Comparison of ENCODE assay signal across 19 cellular contexts in genomic region chr16:89759742-89760366, GRCh38. TPM values are rescaled to one million over a fixed set of nuclear protein-coding genes. Genes with fewer than 3 reads are reported as not detected.
A peak's percentile ranks its signal among the peaks of the same experiment; 100 is the strongest.
DNase-seq lines count a peak whose midpoint lies in the region; ATAC-seq, FAIRE-seq and TF ChIP-seq lines count a peak whose summit lies in the region.
"Had no signal": no experiment of that assay in that cellular context is flagged by ENCODE, and none has a peak within 500 bp of the region (broad histone marks: within the 10 kb centered on the region; RNA-seq: fewer than 3 reads in every experiment).

No MANE protein-coding gene starts in this region.

- H3K79me1 ChIP-seq in H1 (ENCODE audit: low read depth, low read length): peaks cover 2% of the 10 kb centered on the region; the same call in 1 of the 2 replicates

- no peaks in the 10 kb centered on the region for H3K9me2 ChIP-seq in Karpas-422 (replicated peaks; ENCODE audit: insufficient read depth, low read length)

- H2BK12ac ChIP-seq in H1 (ENCODE audit: low read depth, low read length): no peak overlapping the region

- 93% methylated on average over 26 of the region's 26 CpGs; no CpG with 5 or more reads in 1 of the 2 experiments for WGBS in H1 (ENCODE audit: extremely low coverage in 1 of 2, insufficient coverage in 1 of 2, insufficient read length in 1 of 2, insufficient replicate concordance in 2 of 2, low coverage in 1 of 2, low lambda C conversion rate in 2 of 2, missing lambda C conversion rate in 1 of 2), 2 experiments

- H4K5ac ChIP-seq in H1 (ENCODE audit: insufficient read length, low read depth, low read length): no peak overlapping the region

- H3K23ac ChIP-seq in H1 (ENCODE audit: insufficient read length): no peak overlapping the region

- ATAC-seq in stimulated activated effector memory CD8-positive, alpha-beta T cell treated with anti-CD3 and anti-CD28 coated beads, Interleukin-12 subunit alpha, Interleukin-12 subunit beta, amount 100 ng/mL, for 72 hours: no peak
- ATAC-seq: left ventricle myocardium superior had no signal

- H2BK15ac ChIP-seq in H1 (ENCODE audit: low read length): no peak overlapping the region

- no peak overlapping the region for H2AFZ ChIP-seq in Karpas-422 (ENCODE audit: low read length)
- no peak overlapping the region for H2AFZ ChIP-seq in H1 (ENCODE audit: low read length)
- H2AFZ ChIP-seq: PC-9 had no signal

- H3K79me2 ChIP-seq in Karpas-422 (ENCODE audit: low read length) (peaks cover 5% of the 10 kb centered on the region; the same call in 1 of the 2 replicates), H1 (ENCODE audit: control insufficient read depth in 1 of 2, insufficient read depth in 2 of 2, low read length in 2 of 2) (no peaks in the 10 kb centered on the region)

- H3K14ac ChIP-seq in H1 (ENCODE audit: insufficient read length): no peak overlapping the region

- H3K23me2 ChIP-seq in H1 (ENCODE audit: low read depth, low read length): no peaks in the 10 kb centered on the region

- no peak for TF ChIP-seq EP300 in H1 (IDR thresholded peaks at IDR 0.05; ENCODE audit: borderline replicate concordance in 1 of 2, low read depth in 2 of 2, low read length in 2 of 2)

- peak overlapping the region; percentile 31; the same call in 1 of the 2 replicates for H4K8ac ChIP-seq in H1 (ENCODE audit: extremely low read depth, insufficient read depth, low read length)

- no peak overlapping the region for H2AK5ac ChIP-seq in H1 (ENCODE audit: low read depth, low read length)

- no peak overlapping the region for H2BK120ac ChIP-seq in H1 (replicated peaks; ENCODE audit: low read depth, low read length)

- POLR2A ChIA-PET in H1 (lab: Charles Lee; ENCODE audit: partially characterized antibody): interaction anchor here (1.5 kb wide), 1 partner anchor 18 kb away, joined by 3 read pairs; no protein-coding TSS in a partner anchor

- no peaks in the 10 kb centered on the region for H3K9me3 Mint-ChIP-seq in activated naive CD4-positive, alpha-beta T cell treated with anti-CD3 and anti-CD28 coated beads, Interleukin-2, amount 10 ng/mL, durations not matched to agents 7 days and 5 days
- no peaks in the 10 kb centered on the region for H3K9me3 Mint-ChIP-seq in stimulated activated effector memory CD8-positive, alpha-beta T cell treated with anti-CD3 and anti-CD28 coated beads, Interleukin-12 subunit alpha, Interleukin-12 subunit beta, amount 100 ng/mL, for 72 hours

- H3K4me1 ChIP-seq in Karpas-422 (ENCODE audit: low read length) (peaks cover 6% of the 10 kb centered on the region), H1 (replicated peaks in 1 of 4; ENCODE audit: control insufficient read depth in 3 of 4, insufficient read depth in 4 of 4, low read length in 3 of 4) (no peaks in the 10 kb centered on the region)

- no peaks in the 10 kb centered on the region for H3K27me3 ChIP-seq in Karpas-422 (ENCODE audit: low read length)
- H3K27me3 ChIP-seq in H1 (replicated peaks in 1 of 4; ENCODE audit: control insufficient read depth in 3 of 4, extremely low read depth in 1 of 4, insufficient read depth in 3 of 4, low read length in 3 of 4): no peaks in the 10 kb centered on the region

- H3K9me3 ChIP-seq in Karpas-422 (ENCODE audit: low read length): no peaks in the 10 kb centered on the region
- H3K9me3 ChIP-seq in H1 (ENCODE audit: insufficient read depth in 2 of 2, low read depth in 1 of 2, low read length in 1 of 2): no peaks in the 10 kb centered on the region

- no peak overlapping the region for H3K18ac ChIP-seq in H1 (ENCODE audit: extremely low read depth, low read length)

- H3K56ac ChIP-seq in H1 (replicated peaks; ENCODE audit: insufficient read length, low read depth, low read length): no peak overlapping the region

- H3K4me3 Mint-ChIP-seq in activated naive CD4-positive, alpha-beta T cell treated with anti-CD3 and anti-CD28 coated beads, Interleukin-2, amount 10 ng/mL, durations not matched to agents 7 days and 5 days: no peak overlapping the region
- peak overlapping the region; percentile 66 for H3K4me3 Mint-ChIP-seq in stimulated activated effector memory CD8-positive, alpha-beta T cell treated with anti-CD3 and anti-CD28 coated beads, Interleukin-12 subunit alpha, Interleukin-12 subunit beta, amount 100 ng/mL, for 72 hours

- no peak for TF ChIP-seq RAD21 in H1 (IDR thresholded peaks at IDR 0.05 in 1 of 2, conservative IDR thresholded peaks at IDR 0.05 in 1 of 2; ENCODE audit: low read depth in 2 of 2, low read length in 2 of 2)

- no peaks in the 10 kb centered on the region for H4K20me1 ChIP-seq in Karpas-422 (ENCODE audit: insufficient read depth, low read depth, low read length)
- peaks cover under 1 to 8% of the 10 kb centered on the region in 2 experiments for H4K20me1 ChIP-seq in H1 (replicated peaks in 1 of 2; ENCODE audit: control insufficient read depth in 1 of 2, insufficient read depth in 2 of 2, low read length in 2 of 2)

- CTCF ChIA-PET in activated naive CD4-positive, alpha-beta T cell treated with anti-CD3 and anti-CD28 coated beads, Interleukin-2, amount 10 ng/mL, durations not matched to agents 7 days and 5 days (lab: Charles Lee): no interaction called here
- CTCF ChIA-PET in H1 (lab: Charles Lee; ENCODE audit: partially characterized antibody): interaction anchor here (1.2 kb wide), 1 partner anchor 54 kb away, joined by 4 read pairs; no protein-coding TSS in a partner anchor

- no peak for TF ChIP-seq POLR2A in H1 (IDR thresholded peaks at IDR 0.05; ENCODE audit: control extremely low read depth in 1 of 2, low read depth in 2 of 2, low read length in 2 of 2)

- TF ChIP-seq CTCF in H1 (IDR thresholded peaks at IDR 0.05; ENCODE audit: control extremely low read depth in 1 of 3, insufficient read depth in 1 of 3, low read depth in 1 of 3, low read length in 3 of 3): no peak

- H3K4me3 ChIP-seq in Karpas-422 (ENCODE audit: low read length) (no peak overlapping the region), H1 (ENCODE audit: extremely low read depth in 1 of 4, insufficient read depth in 2 of 4, low read depth in 3 of 4, low read length in 4 of 4) (no peak overlapping the region)
- H3K4me3 ChIP-seq: PC-9, SK-N-MC had no signal

- H3K27ac Mint-ChIP-seq in activated naive CD4-positive, alpha-beta T cell treated with anti-CD3 and anti-CD28 coated beads, Interleukin-2, amount 10 ng/mL, durations not matched to agents 7 days and 5 days: peak overlapping the region; percentile 92
- peak overlapping the region; percentile 87 for H3K27ac Mint-ChIP-seq in stimulated activated effector memory CD8-positive, alpha-beta T cell treated with anti-CD3 and anti-CD28 coated beads, Interleukin-12 subunit alpha, Interleukin-12 subunit beta, amount 100 ng/mL, for 72 hours

- H4K91ac ChIP-seq in H1 (replicated peaks; ENCODE audit: insufficient read length, low read length): no peak overlapping the region

- peaks cover 53% of the 10 kb centered on the region for H3K36me3 Mint-ChIP-seq in activated naive CD4-positive, alpha-beta T cell treated with anti-CD3 and anti-CD28 coated beads, Interleukin-2, amount 10 ng/mL, durations not matched to agents 7 days and 5 days
- peaks cover 99% of the 10 kb centered on the region for H3K36me3 Mint-ChIP-seq in stimulated activated effector memory CD8-positive, alpha-beta T cell treated with anti-CD3 and anti-CD28 coated beads, Interleukin-12 subunit alpha, Interleukin-12 subunit beta, amount 100 ng/mL, for 72 hours

- FAIRE-seq in H1 (lab: Jason Lieb, UNC): no peak
- FAIRE-seq: GM18507 had no signal

- H3K4ac ChIP-seq in H1 (replicated peaks; ENCODE audit: insufficient read length, low read depth, low read length): no peak overlapping the region

- H2BK20ac ChIP-seq in H1 (ENCODE audit: low read length): no peak overlapping the region

- H3K27ac ChIP-seq in Karpas-422 (ENCODE audit: low read length) (no peak overlapping the region), H1 (ENCODE audit: low read depth, low read length) (no peak overlapping the region)
- H3K27ac ChIP-seq: PC-9, SK-N-MC had no signal

- H3K4me2 ChIP-seq in Karpas-422 (ENCODE audit: low read depth, low read length, poor library complexity, severe bottlenecking): no peak overlapping the region
- no peak overlapping the region for H3K4me2 ChIP-seq in H1 (ENCODE audit: insufficient read depth in 1 of 2, low read depth in 2 of 2, low read length in 2 of 2)
- H3K4me2 ChIP-seq: PC-9 had no signal

- H3K9ac ChIP-seq in Karpas-422 (ENCODE audit: low read length) (no peak overlapping the region), H1 (replicated peaks in 1 of 4; ENCODE audit: extremely low read depth in 1 of 4, low read depth in 3 of 4, low read length in 3 of 4) (no peak overlapping the region)

- H2BK5ac ChIP-seq in H1 (ENCODE audit: low read depth, low read length): no peak overlapping the region

- H3K27me3 Mint-ChIP-seq in activated naive CD4-positive, alpha-beta T cell treated with anti-CD3 and anti-CD28 coated beads, Interleukin-2, amount 10 ng/mL, durations not matched to agents 7 days and 5 days: no peaks in the 10 kb centered on the region

- DNase-seq in activated naive CD4-positive, alpha-beta T cell treated with anti-CD3 and anti-CD28 coated beads, Interleukin-2, amount 10 ng/mL, durations not matched to agents 7 days and 5 days: no peak
- DNase-seq in activated naive CD4-positive, alpha-beta T cell (lab: John Stamatoyannopoulos, UW): no peak
- DNase-seq in Karpas-422 (peak; percentile 36), H1 (ENCODE audit: low read depth in 1 of 2, low spot score in 2 of 2) (no peak), NCI-H2171 treated with DMSO at 0.1 percent for 48 hours (lab: John Stamatoyannopoulos, UW) (no peak), dedifferentiated amniotic fluid mesenchymal stem cell (ENCODE audit: extremely low spot score) (no peak), DMS 273 (lab: John Stamatoyannopoulos, UW; ENCODE audit: unreplicated experiment) (no peak)
- DNase-seq in stimulated activated effector memory CD8-positive, alpha-beta T cell treated with anti-CD3 and anti-CD28 coated beads, Interleukin-12 subunit alpha, Interleukin-12 subunit beta, amount 100 ng/mL, for 72 hours (ENCODE audit: low spot score in 2 of 2): no peak
- DNase-seq: activated CD4-positive, CD25-positive, alpha-beta regulatory T cell; activated T-cell treated with anti-CD3 and anti-CD28 coated beads, Interleukin-2, amount 50 U/mL, for 48 hours; DMS153; left ventricle myocardium superior; NCI-H187; NCI-H524; PC-9; stimulated activated CD8-positive, alpha-beta memory T cell treated with anti-CD3 and anti-CD28 coated beads, Interleukin-4, amount 100 ng/mL, for 48 hours; trophoblast cell had no signal

- peaks cover 33% of the 10 kb centered on the region for H3K4me1 Mint-ChIP-seq in activated naive CD4-positive, alpha-beta T cell treated with anti-CD3 and anti-CD28 coated beads, Interleukin-2, amount 10 ng/mL, durations not matched to agents 7 days and 5 days
- H3K4me1 Mint-ChIP-seq in stimulated activated effector memory CD8-positive, alpha-beta T cell treated with anti-CD3 and anti-CD28 coated beads, Interleukin-12 subunit alpha, Interleukin-12 subunit beta, amount 100 ng/mL, for 72 hours: peaks cover 46% of the 10 kb centered on the region

- peaks cover 26% of the 10 kb centered on the region for H3K36me3 ChIP-seq in Karpas-422 (ENCODE audit: insufficient read depth, low read length)
- peaks cover 25 to 74% (median 54%) of the 10 kb centered on the region in 4 experiments for H3K36me3 ChIP-seq in H1 (ENCODE audit: control insufficient read depth in 2 of 4, insufficient read depth in 4 of 4, low read length in 3 of 4)

RNA-seq across cellular contexts. Expression of gene ZNF276, which starts 38.5 kb away (rescaled TPM):
- total RNA-seq in Karpas-422 (2014; rRNA removed; shearing (Covaris generic); ENCODE audit: low replicate concordance): 21.8 and 41.5 TPM in 2 replicates
- total RNA-seq in H1 (2021; fragmentation: NEBNext Ultra II Directional; extraction: Animal tissue kit (Norgen Biotek cat#: 25700)): 9.3 and 9.6 TPM in 2 replicates
- polyA plus RNA-seq in H1 (2011; rRNA removed): 6.4 and 10.0 TPM in 2 replicates
- polyA plus RNA-seq in H1 (2011; cell fraction: cytosol; rRNA removed): 8.0 TPM
- polyA plus RNA-seq in H1 (2011; cell fraction: nucleus; rRNA removed): 32.3 TPM
- 7.8 to 13.8 TPM (median 13.0 TPM) in 4 replicates for polyA plus RNA-seq in H1 (2012, experiment 1 of 2)
- 3.1 TPM for polyA plus RNA-seq in H1 (2012, experiment 2 of 2)
- 3.9 TPM for polyA plus RNA-seq in H1 (2013, experiment 1 of 2)
- polyA plus RNA-seq in H1 (2013, experiment 2 of 2): 3.3 TPM
- polyA minus RNA-seq in H1 (2011; rRNA and poly(A)+ RNA removed): 4.4 and 6.2 TPM in 2 replicates
- polyA minus RNA-seq in H1 (2011; cell fraction: cytosol; rRNA and poly(A)+ RNA removed): 11.2 TPM
- polyA minus RNA-seq in H1 (2011; cell fraction: nucleus; rRNA and poly(A)+ RNA removed): 11.4 TPM

RNA-seq across cellular contexts. Expression of gene VPS9D1, which starts 39.2 kb away (rescaled TPM):
- 4.8 and 5.6 TPM in 2 replicates for total RNA-seq in Karpas-422 (2014; rRNA removed; shearing (Covaris generic); ENCODE audit: low replicate concordance)
- 5.4 and 5.8 TPM in 2 replicates for total RNA-seq in H1 (2021; fragmentation: NEBNext Ultra II Directional; extraction: Animal tissue kit (Norgen Biotek cat#: 25700))
- polyA plus RNA-seq in H1 (2011; rRNA removed): 2.9 and 6.0 TPM in 2 replicates
- polyA plus RNA-seq in H1 (2011; cell fraction: cytosol; rRNA removed): 4.7 TPM
- polyA plus RNA-seq in H1 (2011; cell fraction: nucleus; rRNA removed): 26.8 TPM
- 3.1 to 5.6 TPM (median 5.0 TPM) in 4 replicates for polyA plus RNA-seq in H1 (2012, experiment 1 of 2)
- 3.6 TPM for polyA plus RNA-seq in H1 (2012, experiment 2 of 2)
- 2.7 TPM for polyA plus RNA-seq in H1 (2013, experiment 1 of 2)
- 2.2 TPM for polyA plus RNA-seq in H1 (2013, experiment 2 of 2)
- 1.1 and 1.4 TPM in 2 replicates for polyA minus RNA-seq in H1 (2011; rRNA and poly(A)+ RNA removed)
- 1.8 TPM for polyA minus RNA-seq in H1 (2011; cell fraction: cytosol; rRNA and poly(A)+ RNA removed)
- polyA minus RNA-seq in H1 (2011; cell fraction: nucleus; rRNA and poly(A)+ RNA removed): 4.0 TPM

RNA-seq across cellular contexts. Expression of gene FANCA, which starts 56.6 kb away (rescaled TPM):
- total RNA-seq in Karpas-422 (2014; rRNA removed; shearing (Covaris generic); ENCODE audit: low replicate concordance): 49.3 and 57.3 TPM in 2 replicates
- 78.5 and 85.9 TPM in 2 replicates for total RNA-seq in H1 (2021; fragmentation: NEBNext Ultra II Directional; extraction: Animal tissue kit (Norgen Biotek cat#: 25700))
- 75.9 and 96.9 TPM in 2 replicates for polyA plus RNA-seq in H1 (2011; rRNA removed)
- 70.6 TPM for polyA plus RNA-seq in H1 (2011; cell fraction: cytosol; rRNA removed)
- 371 TPM for polyA plus RNA-seq in H1 (2011; cell fraction: nucleus; rRNA removed)
- polyA plus RNA-seq in H1 (2012, experiment 1 of 2): 76.6 to 83.7 TPM (median 77.9 TPM) in 4 replicates
- polyA plus RNA-seq in H1 (2012, experiment 2 of 2): 34.1 TPM
- polyA plus RNA-seq in H1 (2013, experiment 1 of 2): 41.6 TPM
- 35.3 TPM for polyA plus RNA-seq in H1 (2013, experiment 2 of 2)
- 113 and 131 TPM in 2 replicates for polyA minus RNA-seq in H1 (2011; rRNA and poly(A)+ RNA removed)
- polyA minus RNA-seq in H1 (2011; cell fraction: cytosol; rRNA and poly(A)+ RNA removed): 69.1 TPM
- polyA minus RNA-seq in H1 (2011; cell fraction: nucleus; rRNA and poly(A)+ RNA removed): 170 TPM

RNA-seq across cellular contexts. Expression of gene SPATA2L, which starts 58.3 kb away (rescaled TPM):
- 4.7 and 14.8 TPM in 2 replicates for total RNA-seq in Karpas-422 (2014; rRNA removed; shearing (Covaris generic); ENCODE audit: low replicate concordance)
- 12.5 and 12.7 TPM in 2 replicates for total RNA-seq in H1 (2021; fragmentation: NEBNext Ultra II Directional; extraction: Animal tissue kit (Norgen Biotek cat#: 25700))
- polyA plus RNA-seq in H1 (2011; rRNA removed): 9.3 and 17.7 TPM in 2 replicates
- polyA plus RNA-seq in H1 (2011; cell fraction: cytosol; rRNA removed): 13.4 TPM
- 16.3 TPM for polyA plus RNA-seq in H1 (2011; cell fraction: nucleus; rRNA removed)
- polyA plus RNA-seq in H1 (2012, experiment 1 of 2): 5.2 to 10.1 TPM (median 9.8 TPM) in 4 replicates
- 10.5 TPM for polyA plus RNA-seq in H1 (2012, experiment 2 of 2)
- polyA plus RNA-seq in H1 (2013, experiment 1 of 2): 5.4 TPM
- 4.9 TPM for polyA plus RNA-seq in H1 (2013, experiment 2 of 2)
- polyA minus RNA-seq in H1 (2011; rRNA and poly(A)+ RNA removed): 3.4 and 3.5 TPM in 2 replicates
- polyA minus RNA-seq in H1 (2011; cell fraction: cytosol; rRNA and poly(A)+ RNA removed): 9.9 TPM
- polyA minus RNA-seq in H1 (2011; cell fraction: nucleus; rRNA and poly(A)+ RNA removed): 16.0 TPM
